ENCODE assay signal across 21 cellular contexts in the genomic region with DNA sequence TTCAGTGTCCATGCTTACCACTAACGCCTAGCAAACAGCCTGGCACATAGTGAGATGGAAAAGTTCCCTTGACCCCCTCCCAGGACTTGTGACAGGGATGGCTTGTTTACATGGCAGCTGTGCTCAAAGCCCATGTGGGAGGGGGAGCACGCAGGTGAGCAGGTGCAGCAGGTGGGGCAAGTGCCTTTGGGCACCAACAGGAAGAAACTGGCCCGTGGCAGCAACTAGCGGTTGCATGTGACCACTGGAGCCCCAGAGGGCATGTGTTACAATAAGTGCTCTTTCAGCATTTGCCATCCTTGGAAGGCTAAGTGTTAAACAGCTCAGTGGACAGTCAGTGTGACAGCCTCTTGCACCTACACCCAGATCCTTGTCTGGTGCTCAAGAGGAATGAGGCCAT.
A peak's percentile ranks its signal among the peaks of the same experiment; 100 is the strongest.
DNase-seq lines count a peak whose midpoint lies in the region; ATAC-seq and TF ChIP-seq lines count a peak whose summit lies in the region.
"Had no signal": no experiment of that assay in that cellular context is flagged by ENCODE, and none has a peak within 500 bp of the region (broad histone marks: within the 10 kb centered on the region; RNA-seq: fewer than 3 reads in every experiment).

No MANE protein-coding gene starts in this region.

- H3K4me3 Mint-ChIP-seq in T-helper 17 cell, result no peak overlapping the region
- H3K4me3 Mint-ChIP-seq: CD14-positive monocyte, IgD-negative memory B cell had no signal

- no peaks in the 10 kb centered on the region for H3K36me3 Mint-ChIP-seq in T-helper 17 cell (ENCODE audit: low read depth)
- H3K36me3 Mint-ChIP-seq: CD14-positive monocyte, IgD-negative memory B cell had no signal

- H3K9ac ChIP-seq in trophoblast cell (ENCODE audit: low read length), result no peak overlapping the region
- H3K9ac ChIP-seq: SK-N-SH had no signal

- H2AFZ ChIP-seq in trophoblast cell (ENCODE audit: insufficient read depth, low read length, poor library complexity), result no peak overlapping the region

- H3K27me3 Mint-ChIP-seq in T-helper 17 cell, result no peaks in the 10 kb centered on the region
- H3K27me3 Mint-ChIP-seq: IgD-negative memory B cell had no signal

- H3K27ac ChIP-seq in trophoblast cell (ENCODE audit: low read depth, low read length), result no peak overlapping the region

- no peak overlapping the region for H3K4me3 ChIP-seq in trophoblast cell (ENCODE audit: low read depth, low read length)
- H3K4me3 ChIP-seq: MG63 had no signal

- H3K4me1 ChIP-seq in trophoblast cell (ENCODE audit: control insufficient read depth in 1 of 2, insufficient read depth in 2 of 2, low read length in 2 of 2), result no peaks in the 10 kb centered on the region

- no CpG with 5 or more reads among the region's 4 CpGs for whole genome bisulfite sequencing in trophoblast cell (ENCODE audit: extremely low coverage, insufficient coverage, insufficient read length)

- H3K27me3 ChIP-seq in trophoblast cell (ENCODE audit: insufficient read depth, low read length), result no peaks in the 10 kb centered on the region
- H3K27me3 ChIP-seq: MG63 had no signal

- H3K4ac ChIP-seq in trophoblast cell (ENCODE audit: low read depth, low read length), result no peak overlapping the region

- no peak overlapping the region for H2BK5ac ChIP-seq in trophoblast cell (ENCODE audit: low read depth, low read length, poor library complexity)

- no peak overlapping the region for H4K91ac ChIP-seq in trophoblast cell (ENCODE audit: low read depth, low read length)

- no peak overlapping the region for H3K27ac Mint-ChIP-seq in T-helper 17 cell
- H3K27ac Mint-ChIP-seq: CD14-positive monocyte, IgD-negative memory B cell had no signal

- H3K9me3 ChIP-seq in trophoblast cell (ENCODE audit: insufficient read depth, low read depth, low read length) (no peaks in the 10 kb centered on the region), T-helper 17 cell (ENCODE audit: control insufficient read depth, low read length, poor library complexity, severe bottlenecking) (no peaks in the 10 kb centered on the region)
- H3K9me3 ChIP-seq: MG63, SK-N-SH had no signal

- H2AK5ac ChIP-seq in trophoblast cell (ENCODE audit: low read length), result no peak overlapping the region

- DNase-seq in NCI-H1417 (lab: John Stamatoyannopoulos, UW) (peak in 2 of 3 experiments; percentile 30 to 67), NCI-H1417 treated with DMSO at 0.1 percent for 48 hours (lab: John Stamatoyannopoulos, UW) (no peak), DMS53 treated with DMSO at 0.1 percent for 48 hours (lab: John Stamatoyannopoulos, UW; ENCODE audit: unreplicated experiment) (peak; percentile 29), NCI-H69 (lab: John Stamatoyannopoulos, UW) (peak; percentile 53), trophoblast cell (no peak), T-helper 17 cell (no peak), activated gamma-delta T cell treated with Interleukin-2 at 50 U/mL for 16 hours (no peak), omental fat pad (ENCODE audit: low spot score) (no peak)
- DNase-seq: 8988T; GOT3; Karpas-422; MG63; NCI-H1048; NCI-H187 treated with DMSO at 0.1 percent for 48 hours; NCI-H524 treated with DMSO at 0.1 percent for 48 hours; NK-92 treated with Interleukin-12 subunit alpha and Interleukin-12 subunit beta, amount 100 ng/mL, for 24 hours; Right ventricle myocardium superior; SK-N-SH had no signal

- ATAC-seq in T-helper 17 cell, result no peak
- ATAC-seq in omental fat pad (ENCODE audit: low FRiP score), result no peak
- ATAC-seq: HCT116 had no signal

- H2BK12ac ChIP-seq in trophoblast cell (ENCODE audit: low read length), result no peak overlapping the region

- H3K4me1 Mint-ChIP-seq in T-helper 17 cell, result no peaks in the 10 kb centered on the region
- H3K4me1 Mint-ChIP-seq: IgD-negative memory B cell had no signal

- no peak overlapping the region for H3K4me2 ChIP-seq in trophoblast cell (ENCODE audit: low read length)
- H3K4me2 ChIP-seq: SK-N-SH had no signal

- no peak overlapping the region for H2BK120ac ChIP-seq in trophoblast cell (ENCODE audit: insufficient read depth, low read length, poor library complexity)

- H3K14ac ChIP-seq in trophoblast cell (ENCODE audit: low read length), result no peak overlapping the region

- H3K18ac ChIP-seq in trophoblast cell (ENCODE audit: low read length), result no peak overlapping the region

- TF ChIP-seq CTCF in omental fat pad (IDR thresholded peaks at IDR 0.05), result no peak

- no peak overlapping the region for H4K8ac ChIP-seq in trophoblast cell (ENCODE audit: low read depth, low read length)

- no peak overlapping the region for H4K12ac ChIP-seq in trophoblast cell (ENCODE audit: low read depth, low read length)

- no peaks in the 10 kb centered on the region for H3K36me3 ChIP-seq in trophoblast cell (ENCODE audit: control insufficient read depth in 1 of 2, insufficient read depth in 2 of 2, low read length in 2 of 2)
- H3K36me3 ChIP-seq: MG63 had no signal

- no peaks in the 10 kb centered on the region for H3K79me2 ChIP-seq in trophoblast cell (ENCODE audit: control insufficient read depth, insufficient read depth, low read length, poor library complexity)

- H3K79me1 ChIP-seq in trophoblast cell (ENCODE audit: low read length), result no peaks in the 10 kb centered on the region

- peak overlapping the region; percentile 38 for H3K23ac ChIP-seq in trophoblast cell (ENCODE audit: low read length)

Comparison
In these comparisons a context has a peak if more than half of its experiments do, and no peak if none do; other contexts are left out.
1. DNase-seq: peak in NCI-H1417 (2 of 3), DMS53 treated with DMSO at 0.1 percent for 48 hours (single experiment) and NCI-H69 (single experiment); none in NCI-H1417 treated with DMSO at 0.1 percent for 48 hours (single experiment), trophoblast cell (0 of 2), T-helper 17 cell (0 of 3), activated gamma-delta T cell treated with Interleukin-2 at 50 U/mL for 16 hours (single experiment) and omental fat pad (single experiment).